8 cellular contexts compared by ENCODE assay signal in genomic region chr6:41920921-41921711, GRCh38. TPM values are rescaled to one million over a fixed set of nuclear protein-coding genes. Genes with fewer than 3 reads are reported as not detected.
A peak's percentile ranks its signal among the peaks of the same experiment; 100 is the strongest.
DNase-seq lines count a peak whose midpoint lies in the region; ATAC-seq and TF ChIP-seq lines count a peak whose summit lies in the region.

TSS of gene BYSL (plus strand) at chr6:41921499. CDS start at chr6:41921563, 64 bp downstream.
TSS of gene MED20 (minus strand) at chr6:41921139. CDS start at chr6:41921018, 121 bp downstream.

- H3K27ac ChIP-seq in DND-41 (ENCODE audit: low read length): peak within 1 kb of the TSS; percentile 96
- peak within 1 kb of the TSS; percentile 100 for H3K27ac ChIP-seq in muscle layer of duodenum (ENCODE audit: low read length)

- H3K9me3 ChIP-seq in DND-41 (ENCODE audit: insufficient read depth, low read length, severe bottlenecking) (no peaks in the 10 kb centered on the region), muscle layer of duodenum (ENCODE audit: control insufficient read depth in 1 of 2, low read length in 2 of 2) (no peaks in the 10 kb centered on the region)

- peaks cover 28% of the 10 kb centered on the region for H3K36me3 Mint-ChIP-seq in activated T-cell treated with anti-CD3 and anti-CD28 coated beads, Interleukin-2, amount 50 U/mL, for 4 hours (ENCODE audit: insufficient read depth)

- no peaks in the 10 kb centered on the region for H3K27me3 ChIP-seq in DND-41 (ENCODE audit: insufficient read depth, low read length, poor library complexity)
- H3K27me3 ChIP-seq in muscle layer of duodenum (ENCODE audit: low read depth, low read length): no peaks in the 10 kb centered on the region

- peaks cover 29% of the 10 kb centered on the region for H4K20me1 ChIP-seq in DND-41 (ENCODE audit: insufficient read depth, low read length)

- no peaks in the 10 kb centered on the region for H3K9me3 Mint-ChIP-seq in activated T-cell treated with anti-CD3 and anti-CD28 coated beads, Interleukin-2, amount 50 U/mL, for 4 hours

- H3K9ac ChIP-seq in DND-41 (ENCODE audit: low read depth, low read length): peak within 1 kb of the TSS; percentile 83

- TF ChIP-seq CTCF in DND-41 (IDR thresholded peaks at IDR 0.05; ENCODE audit: borderline replicate concordance, extremely low read depth, low read length, poor library complexity, severe bottlenecking): peak; percentile 95

- H3K4me1 ChIP-seq in DND-41 (ENCODE audit: insufficient read depth, low read length): peaks cover 49% of the 10 kb centered on the region
- peaks cover 11 to 34% of the 10 kb centered on the region in 2 donors for H3K4me1 ChIP-seq in muscle layer of duodenum (ENCODE audit: control insufficient read depth in 1 of 2, insufficient read depth in 2 of 2, low read length in 2 of 2)

- H3K79me2 ChIP-seq in DND-41 (ENCODE audit: insufficient read depth, low read length): peaks cover 81% of the 10 kb centered on the region

- H2AFZ ChIP-seq in DND-41 (ENCODE audit: low read depth, low read length): peak within 1 kb of the TSS; percentile 94

- ATAC-seq in DND-41 (ENCODE audit: insufficient read depth, low read depth) (peak; percentile 84), GM21723 (IDR thresholded peaks at IDR 0.05; ENCODE audit: unreplicated experiment) (peak; percentile 93), esophagus mucosa (peak; percentile 97)
- peak; percentile 84 to 85 for ATAC-seq in activated T-cell treated with anti-CD3 and anti-CD28 coated beads, Interleukin-2, amount 50 U/mL, for 4 hours

- H3K4me3 ChIP-seq in DND-41 (ENCODE audit: low read depth in 1 of 2, low read length in 2 of 2) (peak within 1 kb of the TSS; percentile 73 to 76), muscle layer of duodenum (ENCODE audit: low read depth in 1 of 2, low read length in 2 of 2) (peak within 1 kb of the TSS; percentile 95 to 99)

- H3K4me2 ChIP-seq in DND-41 (ENCODE audit: insufficient read depth, low read length): peak within 1 kb of the TSS; percentile 73

- H3K4me3 Mint-ChIP-seq in activated T-cell treated with anti-CD3 and anti-CD28 coated beads, Interleukin-2, amount 50 U/mL, for 4 hours: peak within 1 kb of the TSS; percentile 95

- H3K27me3 Mint-ChIP-seq in activated T-cell treated with anti-CD3 and anti-CD28 coated beads, Interleukin-2, amount 50 U/mL, for 4 hours (ENCODE audit: low read depth): no peaks in the 10 kb centered on the region

- H3K36me3 ChIP-seq in DND-41 (ENCODE audit: insufficient read depth, low read length) (peaks cover 37% of the 10 kb centered on the region), muscle layer of duodenum (ENCODE audit: control insufficient read depth in 1 of 2, insufficient read depth in 2 of 2, low read length in 2 of 2) (peaks cover 4 to 10% of the 10 kb centered on the region in 2 donors)

- DNase-seq in DND-41 (peak; percentile 93), KG1 (lab: John Stamatoyannopoulos, UW) (peak; percentile 99)
- DNase-seq in activated T-cell treated with anti-CD3 and anti-CD28 coated beads, Interleukin-2, amount 50 U/mL, for 4 hours: peak; percentile 94
- peak; percentile 88 to 91 for DNase-seq in stimulated activated CD8-positive, alpha-beta memory T cell treated with anti-CD3 and anti-CD28 coated beads, Interleukin-7, amount 100 ng/mL, for 4 hours (ENCODE audit: low read depth in 2 of 2)

- peaks cover 44% of the 10 kb centered on the region for H3K4me1 Mint-ChIP-seq in activated T-cell treated with anti-CD3 and anti-CD28 coated beads, Interleukin-2, amount 50 U/mL, for 4 hours (ENCODE audit: low read depth)

TF ChIP-seq in PFSK-1, 5 proteins besides CTCF, POLR2A, EP300 and RAD21:
- no peak for TF ChIP-seq FOXP2 (optimal IDR thresholded peaks at IDR 0.05; ENCODE audit: borderline replicate concordance, extremely low read depth, extremely low read length, insufficient read depth)
- TF ChIP-seq TAF1 (IDR thresholded peaks at IDR 0.05; ENCODE audit: borderline replicate concordance, insufficient read depth, low read length): peak; percentile 74; the same call in 1 of the 2 replicates
- TF ChIP-seq POLR2AphosphoS5 (IDR thresholded peaks at IDR 0.05; ENCODE audit: low read depth, low read length): peak; percentile 76
- peak; percentile 86; the same call in 1 of the 2 replicates for TF ChIP-seq SIN3A (IDR thresholded peaks at IDR 0.05; ENCODE audit: borderline replicate concordance, insufficient read depth, low read length)
- peak in 1 of 2 experiments; percentile 66; a peak in 1 of 4 replicates for TF ChIP-seq REST (IDR thresholded peaks at IDR 0.05; ENCODE audit: insufficient read depth in 1 of 2, low read depth in 2 of 2, low read length in 2 of 2)

RNA-seq across cellular contexts. Expression of gene BYSL, which starts in this region (rescaled TPM):
- 149 TPM for polyA plus RNA-seq in PFSK-1 (2012; ENCODE audit: insufficient read length, low read depth)
- total RNA-seq in activated T-cell treated with anti-CD3 and anti-CD28 coated beads, Interleukin-2, amount 50 U/mL, for 4 hours: 100 to 1,000 TPM; 128 to 140 (median 139) TPM
- 16.2 TPM for total RNA-seq in esophagus mucosa

RNA-seq across cellular contexts. Expression of gene MED20, which starts in this region (rescaled TPM):
- 9.2 TPM for polyA plus RNA-seq in PFSK-1 (2012; ENCODE audit: insufficient read length, low read depth)
- total RNA-seq in activated T-cell treated with anti-CD3 and anti-CD28 coated beads, Interleukin-2, amount 50 U/mL, for 4 hours: 10 to 100 TPM; 13.1 to 16.6 (median 16.3) TPM
- total RNA-seq in esophagus mucosa: 15.6 TPM

Comparison
In these comparisons a context has a peak if more than half of its experiments do, and no peak if none do; other contexts are left out.
1. Peak in every context shown above with its lines: DNase-seq, ATAC-seq, H3K4me3 ChIP-seq and H3K27ac ChIP-seq.